Comparison of ENCODE assay signal across 27 cellular contexts in the genomic region with DNA sequence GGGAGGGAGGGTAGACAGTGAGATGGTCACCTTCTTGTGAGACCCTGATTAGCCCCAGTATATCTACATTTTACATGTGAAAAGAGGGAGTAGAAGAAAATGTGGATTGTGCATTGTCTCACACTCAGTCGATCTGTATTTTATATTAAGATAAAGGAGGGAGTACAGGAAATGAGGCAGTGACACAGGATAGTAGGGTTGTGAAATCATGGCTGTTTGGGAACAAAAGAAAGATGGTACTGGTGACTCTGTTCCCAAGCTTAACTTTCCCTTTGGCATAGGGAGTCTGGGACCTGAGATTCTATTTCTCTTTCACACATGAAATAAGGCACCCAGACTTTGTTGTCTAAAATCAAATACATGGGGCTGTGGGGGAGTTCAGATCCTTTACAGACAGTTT.
"Had no signal": no experiment of that assay in that cellular context is flagged by ENCODE, and none has a peak within 500 bp of the region (broad histone marks: within the 10 kb centered on the region; RNA-seq: fewer than 3 reads in every experiment).

No MANE protein-coding gene starts in this region.

- ATAC-seq: activated T-cell treated with anti-CD3 and anti-CD28 coated beads, Interleukin-2, amount 50 U/mL, for 4 hours; activated T-helper 17 cell treated with anti-CD3 and anti-CD28 coated beads, Interleukin-2, amount 50 U/mL, for 72 hours; heart left ventricle; naive thymus-derived CD4-positive, alpha-beta T cell; sciatic nerve; stimulated activated naive B cell treated with anti-CD40 and anti-IgM and Interleukin-4, amounts not matched to agents 10 μg/mL and 1 μg/mL and 100 μg/mL, for 72 hours had no signal

- H3K27ac ChIP-seq: epithelial cell of prostate, heart left ventricle, ovary, stomach, thyroid gland, upper lobe of left lung, vagina, WERI-Rb-1 had no signal

- H3K27me3 ChIP-seq: heart left ventricle, ovary, stomach, thyroid gland, upper lobe of left lung, vagina had no signal

- H3K36me3 ChIP-seq: heart left ventricle, ovary, thyroid gland, vagina had no signal

- H3K4me3 ChIP-seq: heart left ventricle, ovary, stomach, thyroid gland, upper lobe of left lung, vagina had no signal

- DNase-seq: activated CD4-positive, alpha-beta memory T cell treated with anti-CD3 and anti-CD28 coated beads, Interleukin-2, amount 10 ng/mL, durations not matched to agents 7 days and 5 days; activated CD4-positive, alpha-beta T cell treated with anti-CD3 and anti-CD28 coated beads, Interleukin-2, amount 10 ng/mL, durations not matched to agents 24 days and 14 days; activated CD4-positive, CD25-positive, alpha-beta regulatory T cell treated with anti-CD3 and anti-CD28 coated beads, Interleukin-2, amount 50 U/mL, for 72 hours; activated gamma-delta T cell treated with Interleukin-2 at 50 U/mL for 16 hours; activated naive CD4-positive, alpha-beta T cell treated with anti-CD3 and anti-CD28 coated beads, Interleukin-2, amount 50 U/mL, for 16 hours; activated T-cell treated with anti-CD3 and anti-CD28 coated beads, Interleukin-2, amount 50 U/mL, for 4 hours; amygdala; central memory CD4-positive, alpha-beta T cell; heart left ventricle; hypothalamus; immature natural killer cell; midbrain; naive thymus-derived CD4-positive, alpha-beta T cell; ovary; small intestine; stimulated activated CD4-positive, alpha-beta T cell treated with anti-CD3 and anti-CD28 coated beads, Interleukin-4, amount 100 ng/mL, for 24 hours; stimulated activated naive B cell treated with anti-CD40 and anti-IgM and Interleukin-4, amounts not matched to agents 10 μg/mL and 1 μg/mL and 100 μg/mL, for 72 hours; stomach; T-helper 9 cell; thyroid gland; upper lobe of left lung; WERI-Rb-1 had no signal

- H3K4me1 ChIP-seq: heart left ventricle, stomach, thyroid gland, upper lobe of left lung, vagina had no signal

- FAIRE-seq: small intestine, TTC549 had no signal

- H3K9me3 ChIP-seq: heart left ventricle, ovary, stomach, thyroid gland, upper lobe of left lung, vagina had no signal
